9 cellular contexts compared by ENCODE assay signal in genomic region chr12:128823216-128823915, GRCh38. TPM values are rescaled to one million over a fixed set of nuclear protein-coding genes. Genes with fewer than 3 reads are reported as not detected.
DNase-seq lines count a peak whose midpoint lies in the region; ATAC-seq lines count a peak whose summit lies in the region.
"Had no signal": no experiment of that assay in that cellular context is flagged by ENCODE, and none has a peak within 500 bp of the region (broad histone marks: within the 10 kb centered on the region; RNA-seq: fewer than 3 reads in every experiment).

No MANE protein-coding gene starts in this region.

- ATAC-seq in HG02571 (IDR thresholded peaks at IDR 0.05; ENCODE audit: unreplicated experiment) = peak; percentile 13

- H3K9me3 ChIP-seq in iPS-20b (ENCODE audit: insufficient read depth, low read depth, low read length) = no peaks in the 10 kb centered on the region

- no peaks in the 10 kb centered on the region for H3K9me3 Mint-ChIP-seq in activated CD4-positive, alpha-beta T cell treated with anti-CD3 and anti-CD28 coated beads, Interleukin-2, amount 10 ng/mL, durations not matched to agents 24 days and 14 days

- peaks cover 30% of the 10 kb centered on the region for H3K4me1 Mint-ChIP-seq in activated CD4-positive, alpha-beta T cell treated with anti-CD3 and anti-CD28 coated beads, Interleukin-2, amount 10 ng/mL, durations not matched to agents 24 days and 14 days

- peak overlapping the region; percentile 83 for H3K4me3 ChIP-seq in iPS-20b (ENCODE audit: low read length)

- H3K27me3 ChIP-seq in iPS-20b (ENCODE audit: insufficient read depth, low read length) = no peaks in the 10 kb centered on the region

- peak; percentile 80 for DNase-seq in activated CD4-positive, alpha-beta T cell treated with anti-CD3 and anti-CD28 coated beads, Interleukin-2, amount 10 ng/mL, durations not matched to agents 24 days and 14 days
- DNase-seq in activated CD4-positive, alpha-beta T cell treated with anti-CD3 and anti-CD28 coated beads, Interleukin-2, amount 50 U/mL, for 1 hour = no peak
- DNase-seq in NAMALWA (ENCODE audit: low spot score) = peak; percentile 45
- peak; percentile 44 for DNase-seq in stimulated activated CD8-positive, alpha-beta memory T cell treated with anti-CD3 and anti-CD28 coated beads, Interleukin-4, amount 100 ng/mL, for 48 hours
- no peak for DNase-seq in AML-193 (lab: John Stamatoyannopoulos, UW)

- H3K4me3 Mint-ChIP-seq in activated CD4-positive, alpha-beta T cell treated with anti-CD3 and anti-CD28 coated beads, Interleukin-2, amount 10 ng/mL, durations not matched to agents 24 days and 14 days = peak overlapping the region; percentile 90

- peaks cover 21% of the 10 kb centered on the region; the same call in 1 of the 2 replicates for H3K36me3 ChIP-seq in iPS-20b (ENCODE audit: insufficient read depth, low read depth, low read length)

- peak overlapping the region; percentile 80 for H3K9ac ChIP-seq in iPS-20b (ENCODE audit: low read depth, low read length)

- peak overlapping the region; percentile 66 for H3K27ac ChIP-seq in angular gyrus (ENCODE audit: low read depth, low read length)
- H3K27ac ChIP-seq in iPS-20b (ENCODE audit: low read length) = no peak overlapping the region

- H3K36me3 Mint-ChIP-seq in activated CD4-positive, alpha-beta T cell treated with anti-CD3 and anti-CD28 coated beads, Interleukin-2, amount 10 ng/mL, durations not matched to agents 24 days and 14 days (ENCODE audit: low read depth) = peaks cover 23% of the 10 kb centered on the region

- intact Hi-C loops in activated CD4-positive, alpha-beta T cell treated with anti-CD3 and anti-CD28 coated beads, Interleukin-2, amount 10 ng/mL, durations not matched to agents 24 days and 14 days (cut with micrococcal nuclease) = loop anchor here (1.0 to 10.0 kb wide), 3 partner anchors 13 to 1991 kb away; no protein-coding TSS in a partner anchor

- peaks cover 17% of the 10 kb centered on the region; the same call in 1 of the 2 replicates for H3K4me1 ChIP-seq in iPS-20b (ENCODE audit: insufficient read depth, low read length)

- H3K27ac Mint-ChIP-seq in activated CD4-positive, alpha-beta T cell treated with anti-CD3 and anti-CD28 coated beads, Interleukin-2, amount 10 ng/mL, durations not matched to agents 24 days and 14 days = peak overlapping the region; percentile 86

- no peaks in the 10 kb centered on the region for H3K27me3 Mint-ChIP-seq in activated CD4-positive, alpha-beta T cell treated with anti-CD3 and anti-CD28 coated beads, Interleukin-2, amount 10 ng/mL, durations not matched to agents 24 days and 14 days

RNA-seq across cellular contexts. Expression of gene SLC15A4, which starts 0.4 kb away (rescaled TPM):
- total RNA-seq in activated CD4-positive, alpha-beta T cell treated with anti-CD3 and anti-CD28 coated beads, Interleukin-2, amount 10 ng/mL, durations not matched to agents 24 days and 14 days = 31.0 and 36.8 TPM in 2 replicates

RNA-seq across cellular contexts. Expression of gene GLT1D1, which starts 29.9 kb away (rescaled TPM):
- 2.2 TPM in 2 replicates for total RNA-seq in activated CD4-positive, alpha-beta T cell treated with anti-CD3 and anti-CD28 coated beads, Interleukin-2, amount 10 ng/mL, durations not matched to agents 24 days and 14 days
- total RNA-seq: renal cortical epithelial cell had no signal

Comparison
In these comparisons a context has a peak if more than half of its experiments do, and no peak if none do; other contexts are left out.
1. DNase-seq: peak in activated CD4-positive, alpha-beta T cell treated with anti-CD3 and anti-CD28 coated beads, Interleukin-2, amount 10 ng/mL, durations not matched to agents 24 days and 14 days (single experiment), NAMALWA (single experiment) and stimulated activated CD8-positive, alpha-beta memory T cell treated with anti-CD3 and anti-CD28 coated beads, Interleukin-4, amount 100 ng/mL, for 48 hours (single experiment); none in activated CD4-positive, alpha-beta T cell treated with anti-CD3 and anti-CD28 coated beads, Interleukin-2, amount 50 U/mL, for 1 hour (single experiment) and AML-193 (0 of 2).